Comparison of ENCODE assay signal across 1 cellular context in the genomic region with DNA sequence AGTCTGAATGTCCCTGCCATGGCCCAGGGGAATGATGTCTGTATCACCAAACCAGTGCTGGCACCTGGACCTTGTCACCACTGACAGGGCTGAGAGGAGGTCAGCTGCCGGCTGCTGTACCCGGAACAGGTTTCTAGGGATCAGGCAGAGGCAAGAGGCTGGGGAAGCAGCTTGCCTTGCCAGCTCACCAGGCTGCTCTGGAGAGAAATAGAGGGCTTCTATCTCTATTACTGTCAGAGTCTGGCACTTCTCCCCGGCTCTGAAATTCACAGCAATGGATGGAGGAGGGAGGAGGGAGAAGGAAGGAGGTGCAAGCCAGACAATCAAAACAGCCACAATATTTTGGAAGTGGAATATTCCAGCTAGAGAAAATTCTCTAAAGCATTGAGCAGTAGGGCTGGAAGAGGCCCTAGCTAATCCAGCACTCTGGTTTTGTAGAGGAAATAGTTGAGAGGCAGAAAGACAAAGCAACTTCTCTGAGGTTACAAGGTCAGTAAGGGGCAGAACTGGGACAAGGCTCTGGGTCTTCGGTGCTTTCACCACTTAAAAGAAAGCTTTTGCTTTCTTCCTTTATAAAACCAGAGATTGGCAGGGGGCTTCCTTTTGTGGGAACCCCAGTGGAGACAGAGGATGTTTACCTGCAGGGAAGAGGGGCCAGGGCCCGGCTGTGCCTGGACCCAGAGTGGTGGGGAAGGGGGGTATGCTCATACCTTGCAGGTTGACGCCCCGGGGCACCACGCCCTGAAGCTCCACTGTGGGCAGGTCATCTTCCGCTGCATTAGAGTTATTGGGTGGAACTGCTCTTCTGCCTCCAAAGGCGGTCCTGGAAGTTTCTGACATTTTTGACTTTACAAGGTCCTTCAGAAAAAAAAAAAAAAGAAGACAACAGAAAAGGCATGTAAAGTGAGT.
TF ChIP-seq lines count a peak whose summit lies in the region.

No MANE protein-coding gene starts in this region.

TF ChIP-seq in GM23338, 12 proteins besides CTCF, POLR2A, EP300 and RAD21:
- TF ChIP-seq ZNF462 (CRISPR knock-in tag; IDR thresholded peaks at IDR 0.05) = no peak
- no peak for TF ChIP-seq NANOG (IDR thresholded peaks at IDR 0.05; ENCODE audit: borderline replicate concordance)
- no peak for TF ChIP-seq ZNF331 (CRISPR knock-in tag; IDR thresholded peaks at IDR 0.05; ENCODE audit: low read depth)
- TF ChIP-seq JUNB (IDR thresholded peaks at IDR 0.05; ENCODE audit: unreplicated experiment) = no peak
- TF ChIP-seq CREB1 (CRISPR knock-in tag; IDR thresholded peaks at IDR 0.05; ENCODE audit: low read depth) = no peak
- no peak for TF ChIP-seq POLR2AphosphoS5 (IDR thresholded peaks at IDR 0.05; ENCODE audit: low read depth)
- TF ChIP-seq, protein P1, sequence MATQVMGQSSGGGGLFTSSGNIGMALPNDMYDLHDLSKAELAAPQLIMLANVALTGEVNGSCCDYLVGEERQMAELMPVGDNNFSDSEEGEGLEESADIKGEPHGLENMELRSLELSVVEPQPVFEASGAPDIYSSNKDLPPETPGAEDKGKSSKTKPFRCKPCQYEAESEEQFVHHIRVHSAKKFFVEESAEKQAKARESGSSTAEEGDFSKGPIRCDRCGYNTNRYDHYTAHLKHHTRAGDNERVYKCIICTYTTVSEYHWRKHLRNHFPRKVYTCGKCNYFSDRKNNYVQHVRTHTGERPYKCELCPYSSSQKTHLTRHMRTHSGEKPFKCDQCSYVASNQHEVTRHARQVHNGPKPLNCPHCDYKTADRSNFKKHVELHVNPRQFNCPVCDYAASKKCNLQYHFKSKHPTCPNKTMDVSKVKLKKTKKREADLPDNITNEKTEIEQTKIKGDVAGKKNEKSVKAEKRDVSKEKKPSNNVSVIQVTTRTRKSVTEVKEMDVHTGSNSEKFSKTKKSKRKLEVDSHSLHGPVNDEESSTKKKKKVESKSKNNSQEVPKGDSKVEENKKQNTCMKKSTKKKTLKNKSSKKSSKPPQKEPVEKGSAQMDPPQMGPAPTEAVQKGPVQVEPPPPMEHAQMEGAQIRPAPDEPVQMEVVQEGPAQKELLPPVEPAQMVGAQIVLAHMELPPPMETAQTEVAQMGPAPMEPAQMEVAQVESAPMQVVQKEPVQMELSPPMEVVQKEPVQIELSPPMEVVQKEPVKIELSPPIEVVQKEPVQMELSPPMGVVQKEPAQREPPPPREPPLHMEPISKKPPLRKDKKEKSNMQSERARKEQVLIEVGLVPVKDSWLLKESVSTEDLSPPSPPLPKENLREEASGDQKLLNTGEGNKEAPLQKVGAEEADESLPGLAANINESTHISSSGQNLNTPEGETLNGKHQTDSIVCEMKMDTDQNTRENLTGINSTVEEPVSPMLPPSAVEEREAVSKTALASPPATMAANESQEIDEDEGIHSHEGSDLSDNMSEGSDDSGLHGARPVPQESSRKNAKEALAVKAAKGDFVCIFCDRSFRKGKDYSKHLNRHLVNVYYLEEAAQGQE (IDR thresholded peaks at IDR 0.05; ENCODE audit: unreplicated experiment) = no peak
- no peak for TF ChIP-seq EZH2 (IDR thresholded peaks at IDR 0.05; ENCODE audit: low read depth, unreplicated experiment)
- no peak for TF ChIP-seq STAT1 (IDR thresholded peaks at IDR 0.05; ENCODE audit: unreplicated experiment)
- no peak for TF ChIP-seq EZH2phosphoT487 (IDR thresholded peaks at IDR 0.05; ENCODE audit: unreplicated experiment)
- no peak for TF ChIP-seq ZNF114 (CRISPR knock-in tag; IDR thresholded peaks at IDR 0.05)
- TF ChIP-seq, protein P2, sequence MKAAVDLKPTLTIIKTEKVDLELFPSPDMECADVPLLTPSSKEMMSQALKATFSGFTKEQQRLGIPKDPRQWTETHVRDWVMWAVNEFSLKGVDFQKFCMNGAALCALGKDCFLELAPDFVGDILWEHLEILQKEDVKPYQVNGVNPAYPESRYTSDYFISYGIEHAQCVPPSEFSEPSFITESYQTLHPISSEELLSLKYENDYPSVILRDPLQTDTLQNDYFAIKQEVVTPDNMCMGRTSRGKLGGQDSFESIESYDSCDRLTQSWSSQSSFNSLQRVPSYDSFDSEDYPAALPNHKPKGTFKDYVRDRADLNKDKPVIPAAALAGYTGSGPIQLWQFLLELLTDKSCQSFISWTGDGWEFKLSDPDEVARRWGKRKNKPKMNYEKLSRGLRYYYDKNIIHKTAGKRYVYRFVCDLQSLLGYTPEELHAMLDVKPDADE (IDR thresholded peaks at IDR 0.05) = no peak
